24 cellular contexts compared by ENCODE assay signal in the genomic region with DNA sequence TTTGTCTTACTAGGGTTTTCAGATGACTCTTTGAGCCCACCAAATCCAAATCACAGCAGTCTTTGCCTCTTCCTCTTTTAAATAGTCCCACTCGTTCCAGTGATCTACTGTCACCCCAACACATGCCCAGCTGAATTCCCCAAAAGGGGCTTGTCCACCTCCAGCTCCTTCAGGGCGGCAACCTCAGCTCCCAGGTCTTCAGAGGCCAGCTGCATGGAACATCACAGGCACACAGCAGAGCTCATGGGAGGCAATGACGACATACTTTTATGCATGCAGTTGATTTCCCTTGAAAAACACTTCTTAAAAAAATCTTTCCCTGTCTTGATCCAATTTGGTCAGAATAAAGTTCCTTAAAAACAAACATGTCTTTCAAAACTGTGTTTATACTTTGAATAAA.
"Had no signal": no experiment of that assay in that cellular context is flagged by ENCODE, and none has a peak within 500 bp of the region (broad histone marks: within the 10 kb centered on the region; RNA-seq: fewer than 3 reads in every experiment).

No MANE protein-coding gene starts in this region.

- H3K9me3 Mint-ChIP-seq: activated CD8-positive, alpha-beta T cell treated with anti-CD3 and anti-CD28 coated beads for 36 hours; brain had no signal

- H3K9me3 ChIP-seq: SJCRH30, SK-N-SH had no signal

- H3K27ac ChIP-seq: SJCRH30, WERI-Rb-1 had no signal

- H3K27me3 ChIP-seq: SJCRH30 had no signal

- H3K36me3 Mint-ChIP-seq: activated naive CD8-positive, alpha-beta T cell; brain; IgD-negative memory B cell had no signal

- H3K36me3 ChIP-seq: SJCRH30, WERI-Rb-1 had no signal

- H3K27me3 Mint-ChIP-seq: IgD-negative memory B cell had no signal

- H3K4me3 Mint-ChIP-seq: activated CD8-positive, alpha-beta T cell treated with anti-CD3 and anti-CD28 coated beads for 36 hours; activated naive CD8-positive, alpha-beta T cell; brain; IgD-negative memory B cell had no signal

- DNase-seq: activated CD4-positive, alpha-beta T cell treated with anti-CD3 and anti-CD28 coated beads for 4 hours; activated CD8-positive, alpha-beta memory T cell treated with anti-CD3 and anti-CD28 coated beads, Interleukin-2, amount 50 U/mL, for 48 hours; activated CD8-positive, alpha-beta T cell treated with anti-CD3 and anti-CD28 coated beads for 36 hours; activated T-cell treated with anti-CD3 and anti-CD28 coated beads, Interleukin-2, amount 50 U/mL, for 1 hour; amygdala; KG1; NCI-H1092; NCI-H1417; NCI-H1930; NCI-H2171; NCI-H2227 treated with DMSO at 0.1 percent for 48 hours; NCI-H526; NCI-H82; OCI-M1; Right ventricle myocardium superior; RPMI8226; SJCRH30; SK-N-SH; T-helper 1 cell; WERI-Rb-1 had no signal

- H3K4me3 ChIP-seq: SJCRH30 had no signal

- H3K4me2 ChIP-seq: SK-N-SH had no signal

- ATAC-seq: activated CD8-positive, alpha-beta T cell treated with anti-CD3 and anti-CD28 coated beads for 36 hours; Panc1 had no signal

- H3K27ac Mint-ChIP-seq: activated CD8-positive, alpha-beta T cell treated with anti-CD3 and anti-CD28 coated beads for 36 hours; activated naive CD8-positive, alpha-beta T cell; brain; IgD-negative memory B cell had no signal

- H3K9ac ChIP-seq: SK-N-SH had no signal
